In genomic region chr1:208100906-208101305, GRCh38 we compare ENCODE assay signal across 16 cellular contexts.
DNase-seq lines count a peak whose midpoint lies in the region; ATAC-seq lines count a peak whose summit lies in the region.
"Had no signal": no experiment of that assay in that cellular context is flagged by ENCODE, and none has a peak within 500 bp of the region (broad histone marks: within the 10 kb centered on the region; RNA-seq: fewer than 3 reads in every experiment).

No MANE protein-coding gene starts in this region.

- ATAC-seq in GM21423 (IDR thresholded peaks at IDR 0.05; ENCODE audit: unreplicated experiment): no peak
- ATAC-seq in GM21526 (IDR thresholded peaks at IDR 0.05; ENCODE audit: low FRiP score, unreplicated experiment): no peak
- ATAC-seq: activated CD4-positive, CD25-positive, alpha-beta regulatory T cell treated with anti-CD3 and anti-CD28 coated beads, Interleukin-2, amount 50 U/mL, for 24 hours; Panc1; stimulated activated naive CD8-positive, alpha-beta T cell treated with anti-CD3 and anti-CD28 coated beads, Interleukin-15, amount 100 ng/mL, for 72 hours had no signal

- DNase-seq in COLO829 (ENCODE audit: low spot score): peak; percentile 92
- peak; percentile 6 for DNase-seq in M059J (ENCODE audit: low read depth)
- DNase-seq in NCI-H69 (lab: John Stamatoyannopoulos, UW): peak; percentile 62
- DNase-seq in iris pigment epithelial cell (ENCODE audit: low read depth): peak; percentile 61
- DNase-seq in AG20443 (ENCODE audit: low spot score): no peak
- no peak for DNase-seq in activated naive CD4-positive, alpha-beta T cell (lab: John Stamatoyannopoulos, UW)
- DNase-seq: activated naive CD4-positive, alpha-beta T cell treated with anti-CD3 and anti-CD28 coated beads for 36 hours; Calu3; effector CD8-positive, alpha-beta T cell; GOT3; NCI-H446 treated with DMSO at 0.1 percent for 48 hours; stimulated activated naive CD8-positive, alpha-beta T cell treated with anti-CD3 and anti-CD28 coated beads, Interleukin-15, amount 100 ng/mL, for 72 hours had no signal

Comparison
In these comparisons a context has a peak if more than half of its experiments do, and no peak if none do; other contexts are left out.
1. DNase-seq: peak in COLO829 (single experiment), M059J (single experiment), NCI-H69 (single experiment) and iris pigment epithelial cell (single experiment); none in AG20443 (single experiment) and activated naive CD4-positive, alpha-beta T cell (0 of 4).